In the genomic region with DNA sequence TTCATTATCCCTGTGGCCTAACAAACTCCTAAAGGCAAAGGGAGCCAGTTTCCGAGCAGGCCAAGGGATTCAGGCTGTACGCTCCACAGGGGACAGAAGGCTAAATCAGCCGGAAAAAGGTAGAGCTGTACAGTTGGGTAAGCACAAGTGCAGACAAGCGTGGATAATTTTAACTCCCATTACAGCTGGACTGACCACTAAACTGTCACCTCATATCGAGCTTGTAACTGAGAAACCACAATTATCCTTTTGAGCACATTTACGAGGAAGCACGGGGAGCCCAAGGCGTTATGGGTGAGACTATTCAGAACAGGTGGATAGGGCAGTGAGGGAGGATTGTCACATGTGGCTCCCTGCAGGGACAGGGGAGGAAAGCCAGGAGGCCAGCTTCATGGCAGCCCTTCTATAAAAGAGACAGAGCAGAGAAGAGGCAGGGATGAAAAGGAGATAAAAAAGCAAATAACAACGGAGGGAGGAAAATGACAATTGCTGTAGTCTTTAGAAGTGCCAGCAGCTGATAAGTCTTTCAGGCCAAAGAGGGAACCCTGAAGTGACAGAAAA, we compare ENCODE assay signal across 1 cellular context.
TF ChIP-seq lines count a peak whose summit lies in the region.

No MANE protein-coding gene starts in this region.

TF ChIP-seq in HEK293, 187 proteins besides CTCF, POLR2A, EP300 and RAD21 (continued from another document and continues in another):
- TF ChIP-seq AEBP2 (tag by site-specific recombination; IDR thresholded peaks at IDR 0.05; ENCODE audit: borderline replicate concordance) (no peak), OSR2 (tag by site-specific recombination; IDR thresholded peaks at IDR 0.05) (peak; percentile 99), ZNF175 (tag by site-specific recombination; IDR thresholded peaks at IDR 0.05) (no peak), ZNF670 (tag by site-specific recombination; IDR thresholded peaks at IDR 0.05; ENCODE audit: low read depth) (no peak), ZNF768 (tag by site-specific recombination; IDR thresholded peaks at IDR 0.05) (no peak), HOXA7 (CRISPR knock-in tag; IDR thresholded peaks at IDR 0.05; ENCODE audit: borderline replicate concordance) (no peak), ZNF394 (tag by site-specific recombination; IDR thresholded peaks at IDR 0.05; ENCODE audit: borderline replicate concordance) (peak; percentile 86), ZNF560 (tag by site-specific recombination; IDR thresholded peaks at IDR 0.05; ENCODE audit: borderline replicate concordance) (no peak), ZNF830 (tag by site-specific recombination; IDR thresholded peaks at IDR 0.05; ENCODE audit: low read depth) (no peak), ZNF174 (tag by site-specific recombination; IDR thresholded peaks at IDR 0.05) (no peak), GLIS2 (tag by site-specific recombination; IDR thresholded peaks at IDR 0.05) (peak; percentile 76), SP3 (tag by site-specific recombination; IDR thresholded peaks at IDR 0.05) (no peak; the same call in 1 of the 2 replicates), ZNF169 (tag by site-specific recombination; IDR thresholded peaks at IDR 0.05) (no peak), ZSCAN5A (tag by site-specific recombination; IDR thresholded peaks at IDR 0.05) (no peak), KLF7 (tag by site-specific recombination; IDR thresholded peaks at IDR 0.05; ENCODE audit: borderline replicate concordance) (peak; percentile 80; the same call in 1 of the 2 replicates), HOXD13 (CRISPR knock-in tag; IDR thresholded peaks at IDR 0.05; ENCODE audit: borderline replicate concordance) (peak; percentile 99), ZBTB17 (tag by site-specific recombination; IDR thresholded peaks at IDR 0.05) (peak; percentile 88), ZNF362 (tag by site-specific recombination; IDR thresholded peaks at IDR 0.05) (peak; percentile 52; the same call in 1 of the 2 replicates), ZNF785 (tag by site-specific recombination; IDR thresholded peaks at IDR 0.05) (no peak), ZSCAN30 (tag by site-specific recombination; IDR thresholded peaks at IDR 0.05) (peak; percentile 97), ZNF792 (tag by site-specific recombination; IDR thresholded peaks at IDR 0.05) (no peak), ZEB2 (tag by site-specific recombination; IDR thresholded peaks at IDR 0.05) (peak; percentile 69), SALL2 (tag by site-specific recombination; IDR thresholded peaks at IDR 0.05; ENCODE audit: borderline replicate concordance) (no peak), BCL11A (tag by site-specific recombination; IDR thresholded peaks at IDR 0.05; ENCODE audit: low read depth) (peak; percentile 82; the same call in 1 of the 2 replicates), ZBTB1 (tag by site-specific recombination; IDR thresholded peaks at IDR 0.05) (0 out of 2 replicates have a peak, but pooled peaks have one; percentile 72), ZNF513 (tag by site-specific recombination; IDR thresholded peaks at IDR 0.05) (peak; percentile 20; the same call in 1 of the 2 replicates), SCRT2 (tag by site-specific recombination; IDR thresholded peaks at IDR 0.05) (peak; percentile 99), ZNF211 (tag by site-specific recombination; IDR thresholded peaks at IDR 0.05; ENCODE audit: low read depth) (no peak), ZFP41 (tag by site-specific recombination; IDR thresholded peaks at IDR 0.05; ENCODE audit: borderline replicate concordance) (no peak), ZNF660 (tag by site-specific recombination; IDR thresholded peaks at IDR 0.05) (no peak), ZNF623 (tag by site-specific recombination; IDR thresholded peaks at IDR 0.05) (no peak), ZNF571 (tag by site-specific recombination; IDR thresholded peaks at IDR 0.05) (no peak), ZNF704 (tag by site-specific recombination; IDR thresholded peaks at IDR 0.05) (no peak), ZNF514 (tag by site-specific recombination; IDR thresholded peaks at IDR 0.05) (no peak), ZNF280C (tag by site-specific recombination; IDR thresholded peaks at IDR 0.05) (no peak), ZNF354C (tag by site-specific recombination; IDR thresholded peaks at IDR 0.05; ENCODE audit: borderline replicate concordance, low read depth) (0 out of 2 replicates have a peak, but pooled peaks have one; percentile 68), ZNF324 (tag by site-specific recombination; IDR thresholded peaks at IDR 0.05) (peak; percentile 96), ZNF114 (tag by site-specific recombination; IDR thresholded peaks at IDR 0.05) (no peak), KLF1 (tag by site-specific recombination; IDR thresholded peaks at IDR 0.05) (peak; percentile 41; the same call in 1 of the 2 replicates), ZNF202 (tag by site-specific recombination; IDR thresholded peaks at IDR 0.05; ENCODE audit: borderline replicate concordance) (no peak), ZBTB21 (tag by site-specific recombination; IDR thresholded peaks at IDR 0.05) (peak; percentile 71; the same call in 1 of the 2 replicates), RBAK (tag by site-specific recombination; IDR thresholded peaks at IDR 0.05) (no peak), ZNF561 (tag by site-specific recombination; IDR thresholded peaks at IDR 0.05; ENCODE audit: borderline replicate concordance) (peak; percentile 97), ZNF423 (tag by site-specific recombination; IDR thresholded peaks at IDR 0.05) (peak; percentile 93), ZNF274 (IDR thresholded peaks at IDR 0.05; ENCODE audit: low read length) (no peak), ZNF274 (tag by site-specific recombination; IDR thresholded peaks at IDR 0.05; ENCODE audit: borderline replicate concordance) (no peak)
- TF ChIP-seq, protein P1, sequence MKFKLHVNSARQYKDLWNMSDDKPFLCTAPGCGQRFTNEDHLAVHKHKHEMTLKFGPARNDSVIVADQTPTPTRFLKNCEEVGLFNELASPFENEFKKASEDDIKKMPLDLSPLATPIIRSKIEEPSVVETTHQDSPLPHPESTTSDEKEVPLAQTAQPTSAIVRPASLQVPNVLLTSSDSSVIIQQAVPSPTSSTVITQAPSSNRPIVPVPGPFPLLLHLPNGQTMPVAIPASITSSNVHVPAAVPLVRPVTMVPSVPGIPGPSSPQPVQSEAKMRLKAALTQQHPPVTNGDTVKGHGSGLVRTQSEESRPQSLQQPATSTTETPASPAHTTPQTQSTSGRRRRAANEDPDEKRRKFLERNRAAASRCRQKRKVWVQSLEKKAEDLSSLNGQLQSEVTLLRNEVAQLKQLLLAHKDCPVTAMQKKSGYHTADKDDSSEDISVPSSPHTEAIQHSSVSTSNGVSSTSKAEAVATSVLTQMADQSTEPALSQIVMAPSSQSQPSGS (tag by site-specific recombination; IDR thresholded peaks at IDR 0.05; ENCODE audit: low read depth): peak; percentile 52
- TF ChIP-seq, protein P2, sequence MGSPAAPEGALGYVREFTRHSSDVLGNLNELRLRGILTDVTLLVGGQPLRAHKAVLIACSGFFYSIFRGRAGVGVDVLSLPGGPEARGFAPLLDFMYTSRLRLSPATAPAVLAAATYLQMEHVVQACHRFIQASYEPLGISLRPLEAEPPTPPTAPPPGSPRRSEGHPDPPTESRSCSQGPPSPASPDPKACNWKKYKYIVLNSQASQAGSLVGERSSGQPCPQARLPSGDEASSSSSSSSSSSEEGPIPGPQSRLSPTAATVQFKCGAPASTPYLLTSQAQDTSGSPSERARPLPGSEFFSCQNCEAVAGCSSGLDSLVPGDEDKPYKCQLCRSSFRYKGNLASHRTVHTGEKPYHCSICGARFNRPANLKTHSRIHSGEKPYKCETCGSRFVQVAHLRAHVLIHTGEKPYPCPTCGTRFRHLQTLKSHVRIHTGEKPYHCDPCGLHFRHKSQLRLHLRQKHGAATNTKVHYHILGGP (tag by site-specific recombination; IDR thresholded peaks at IDR 0.05): no peak
- TF ChIP-seq, protein P3, sequence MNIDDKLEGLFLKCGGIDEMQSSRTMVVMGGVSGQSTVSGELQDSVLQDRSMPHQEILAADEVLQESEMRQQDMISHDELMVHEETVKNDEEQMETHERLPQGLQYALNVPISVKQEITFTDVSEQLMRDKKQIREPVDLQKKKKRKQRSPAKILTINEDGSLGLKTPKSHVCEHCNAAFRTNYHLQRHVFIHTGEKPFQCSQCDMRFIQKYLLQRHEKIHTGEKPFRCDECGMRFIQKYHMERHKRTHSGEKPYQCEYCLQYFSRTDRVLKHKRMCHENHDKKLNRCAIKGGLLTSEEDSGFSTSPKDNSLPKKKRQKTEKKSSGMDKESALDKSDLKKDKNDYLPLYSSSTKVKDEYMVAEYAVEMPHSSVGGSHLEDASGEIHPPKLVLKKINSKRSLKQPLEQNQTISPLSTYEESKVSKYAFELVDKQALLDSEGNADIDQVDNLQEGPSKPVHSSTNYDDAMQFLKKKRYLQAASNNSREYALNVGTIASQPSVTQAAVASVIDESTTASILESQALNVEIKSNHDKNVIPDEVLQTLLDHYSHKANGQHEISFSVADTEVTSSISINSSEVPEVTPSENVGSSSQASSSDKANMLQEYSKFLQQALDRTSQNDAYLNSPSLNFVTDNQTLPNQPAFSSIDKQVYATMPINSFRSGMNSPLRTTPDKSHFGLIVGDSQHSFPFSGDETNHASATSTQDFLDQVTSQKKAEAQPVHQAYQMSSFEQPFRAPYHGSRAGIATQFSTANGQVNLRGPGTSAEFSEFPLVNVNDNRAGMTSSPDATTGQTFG (tag by site-specific recombination; IDR thresholded peaks at IDR 0.05; ENCODE audit: borderline replicate concordance): no peak
